ENCODE assay signal across 7 cellular contexts in genomic region chr1:121208375-121208774, GRCh38. TPM values are rescaled to one million over a fixed set of nuclear protein-coding genes. Genes with fewer than 3 reads are reported as not detected.
DNase-seq lines count a peak whose midpoint lies in the region; ATAC-seq, FAIRE-seq and TF ChIP-seq lines count a peak whose summit lies in the region.
"Not testable (repeated sequence)": the region's sequence is repeated elsewhere in the genome, so short reads cannot be mapped to it uniquely, and the experiment has no call there.

No MANE protein-coding gene starts in this region.

- H2BK120ac ChIP-seq in mesenchymal stem cell (ENCODE audit: low read depth, low read length), result not testable (repeated sequence)

- not testable (repeated sequence) for H3K36me3 ChIP-seq in astrocyte (ENCODE audit: insufficient read depth, low read length); mesenchymal stem cell (ENCODE audit: control insufficient read depth in 1 of 2, insufficient read depth in 2 of 2, low read depth in 1 of 2, low read length in 2 of 2)

- H3K4ac ChIP-seq in mesenchymal stem cell (ENCODE audit: low read depth in 1 of 2, low read length in 2 of 2), result not testable (repeated sequence)

- not testable (repeated sequence) for H4K91ac ChIP-seq in mesenchymal stem cell (ENCODE audit: low read length)

- H3K9me3 ChIP-seq in astrocyte (ENCODE audit: insufficient read depth, low read depth, low read length); mesenchymal stem cell (ENCODE audit: control insufficient read depth, low read length): not testable (repeated sequence)

- not testable (repeated sequence) for H3K27me3 ChIP-seq in astrocyte (ENCODE audit: insufficient read depth, low read length); foreskin keratinocyte; mesenchymal stem cell (ENCODE audit: control insufficient read depth in 1 of 2, insufficient read depth in 1 of 2, low read length in 2 of 2)

- ATAC-seq in foreskin keratinocyte, result peak; percentile 47

- H3K4me2 ChIP-seq in astrocyte (ENCODE audit: low read length); mesenchymal stem cell (ENCODE audit: low read length, poor library complexity, severe bottlenecking): not testable (repeated sequence)

- not testable (repeated sequence) for H3K4me3 Mint-ChIP-seq in astrocyte (ENCODE audit: unreplicated experiment)

- not testable (repeated sequence) for TF ChIP-seq CTCF in astrocyte (IDR thresholded peaks at IDR 0.05; ENCODE audit: insufficient read depth, low read depth, low read length); epithelial cell of esophagus (IDR thresholded peaks at IDR 0.05; ENCODE audit: insufficient read depth, low read depth, low read length, missing control alignments); foreskin keratinocyte (conservative IDR thresholded peaks at IDR 0.05)

- not testable (repeated sequence) for H2BK15ac ChIP-seq in mesenchymal stem cell (ENCODE audit: low read depth, poor library complexity, severe bottlenecking)

- in situ Hi-C loops in G401 (cut with HindIII; ENCODE audit: low sequenced_read_pairs), result not testable (repeated sequence)

- H3K27me3 Mint-ChIP-seq in astrocyte (ENCODE audit: low read depth, unreplicated experiment), result not testable (repeated sequence)

- not testable (repeated sequence) for H3K79me1 ChIP-seq in mesenchymal stem cell (replicated peaks; ENCODE audit: low read length, poor library complexity, severe bottlenecking)

- not testable (repeated sequence) for H3K27ac Mint-ChIP-seq in astrocyte (ENCODE audit: unreplicated experiment)

- not testable (repeated sequence) for H3K4me1 ChIP-seq in astrocyte (ENCODE audit: insufficient read depth, low read length); foreskin keratinocyte; mesenchymal stem cell (ENCODE audit: control insufficient read depth, insufficient read depth, low read depth, low read length)

- H4K20me1 ChIP-seq in astrocyte (ENCODE audit: insufficient read depth, low read length), result not testable (repeated sequence)

- not testable (repeated sequence) for H3K9me3 Mint-ChIP-seq in astrocyte (ENCODE audit: unreplicated experiment)

- not testable (repeated sequence) for H4K8ac ChIP-seq in mesenchymal stem cell (ENCODE audit: low read length)

- H3K18ac ChIP-seq in mesenchymal stem cell (ENCODE audit: low read depth in 1 of 2, low read length in 2 of 2), result not testable (repeated sequence)

- H3K36me3 Mint-ChIP-seq in astrocyte (ENCODE audit: low read depth, unreplicated experiment), result not testable (repeated sequence)

- not testable (repeated sequence) for H3K4me3 ChIP-seq in astrocyte (ENCODE audit: insufficient read depth, low read depth, low read length); epithelial cell of esophagus (ENCODE audit: low read length); mesenchymal stem cell (ENCODE audit: insufficient read depth in 1 of 2, low read depth in 1 of 2, low read length in 2 of 2)

- not testable (repeated sequence) for FAIRE-seq in astrocyte (lab: Jason Lieb, UNC)

- no CpG with 5 or more reads among the region's 6 CpGs for WGBS in mesenchymal stem cell

- not testable (repeated sequence) for H2AFZ ChIP-seq in astrocyte (ENCODE audit: low read depth, low read length); mesenchymal stem cell (ENCODE audit: low read depth, low read length)

- not testable (repeated sequence) for H3K23ac ChIP-seq in mesenchymal stem cell (ENCODE audit: low read length in 2 of 2)

- H3K79me2 ChIP-seq in astrocyte (ENCODE audit: insufficient read depth, low read length), result not testable (repeated sequence)

- not testable (repeated sequence) for H3K4me1 Mint-ChIP-seq in astrocyte (ENCODE audit: low read depth, unreplicated experiment)

- not testable (repeated sequence) for H3K27ac ChIP-seq in astrocyte (ENCODE audit: low read depth, low read length); foreskin keratinocyte; mesenchymal stem cell (ENCODE audit: low read length, poor library complexity, severe bottlenecking)

- peak; percentile 7 for DNase-seq in DMS53 treated with DMSO at 0.1 percent for 48 hours (lab: John Stamatoyannopoulos, UW; ENCODE audit: unreplicated experiment)
- peak; percentile 21 for DNase-seq in G401 (ENCODE audit: low spot score)
- DNase-seq in NCI-H345 (lab: John Stamatoyannopoulos, UW), result peak; percentile 34
- DNase-seq in astrocyte (ENCODE audit: low read depth), result peak; percentile 23
- peak; percentile 15 for DNase-seq in epithelial cell of esophagus (ENCODE audit: low read depth)
- DNase-seq in foreskin keratinocyte, result peak in 1 of 2 donors; percentile 36
- DNase-seq in mesenchymal stem cell, result peak; percentile 13

- not testable (repeated sequence) for H2BK12ac ChIP-seq in mesenchymal stem cell (ENCODE audit: low read length in 2 of 2)

- not testable (repeated sequence) for H3K14ac ChIP-seq in mesenchymal stem cell (ENCODE audit: low read length in 2 of 2)

- not testable (repeated sequence) for H2AK5ac ChIP-seq in mesenchymal stem cell (ENCODE audit: low read length, severe bottlenecking)

- H3K9ac ChIP-seq in astrocyte (ENCODE audit: low read length); mesenchymal stem cell (ENCODE audit: low read length): not testable (repeated sequence)

- H2BK5ac ChIP-seq in mesenchymal stem cell (ENCODE audit: low read depth, low read length, poor library complexity, severe bottlenecking), result not testable (repeated sequence)

RNA-seq across cellular contexts. Expression of gene SRGAP2C, which starts 23.6 kb away (rescaled TPM):
- 6.8 and 14.8 TPM in 2 replicates for total RNA-seq in G401 (2014; rRNA removed; shearing (Covaris generic))
- total RNA-seq in astrocyte (65.3 and 73.1 TPM in 2 replicates), foreskin keratinocyte (12.1 and 17.6 TPM in 2 replicates)
- 2.5 and 4.0 TPM in 2 replicates for polyA plus RNA-seq in foreskin keratinocyte
- polyA plus RNA-seq in mesenchymal stem cell (2013, experiment 1 of 2), result 9.1 TPM
- 7.7 TPM for polyA plus RNA-seq in mesenchymal stem cell (2013, experiment 2 of 2)

RNA-seq across cellular contexts. Expression of gene FAM72B, which starts 24.2 kb away (rescaled TPM):
- total RNA-seq in G401 (2014; rRNA removed; shearing (Covaris generic)), result 6.3 and 19.4 TPM in 2 replicates
- total RNA-seq in astrocyte (2.9 and 3.4 TPM in 2 replicates), foreskin keratinocyte (4.3 and 7.1 TPM in 2 replicates)
- polyA plus RNA-seq in foreskin keratinocyte, result 3.1 and 5.8 TPM in 2 replicates
- polyA plus RNA-seq in mesenchymal stem cell (2013, experiment 1 of 2), result 1.2 TPM
- polyA plus RNA-seq in mesenchymal stem cell (2013, experiment 2 of 2), result 0.89 TPM
